In the genomic region with DNA sequence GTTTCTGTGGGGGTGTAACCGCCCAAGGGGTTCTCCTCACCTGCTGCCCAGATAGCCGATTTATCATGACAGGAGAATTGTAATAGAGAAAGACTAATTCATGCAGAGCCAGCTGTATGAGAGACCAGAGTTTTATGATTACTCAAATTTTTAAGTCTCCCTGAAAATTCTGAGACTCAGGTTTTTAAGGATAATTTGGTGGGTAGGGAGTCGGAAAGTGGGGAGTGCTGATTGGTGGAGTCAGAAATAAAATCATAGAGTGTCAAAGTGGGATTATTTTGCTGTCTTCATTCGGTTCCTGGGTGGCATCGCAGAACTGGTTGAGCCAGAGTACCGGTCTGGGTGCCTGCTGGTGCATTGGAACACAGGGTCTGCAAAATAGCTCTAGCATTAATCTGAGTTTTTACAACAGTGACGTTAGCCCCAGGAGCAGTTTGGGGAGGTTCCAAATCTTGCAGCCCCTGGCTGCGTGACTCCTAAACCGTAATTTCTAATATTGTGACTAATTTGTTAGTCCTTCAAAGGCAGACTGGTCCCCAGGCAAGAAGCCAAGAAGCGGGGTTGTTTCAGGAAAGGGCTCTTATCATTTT, we compare ENCODE assay signal across 7 cellular contexts. TPM values are rescaled to one million over a fixed set of nuclear protein-coding genes. Genes with fewer than 3 reads are reported as not detected.
DNase-seq lines count a peak whose midpoint lies in the region; ATAC-seq and TF ChIP-seq lines count a peak whose summit lies in the region.

No MANE protein-coding gene starts in this region.

- peak overlapping the region; percentile 69 for H3K27ac ChIP-seq in GM23248
- H3K27ac ChIP-seq in psoas muscle: no peak overlapping the region
- no peak overlapping the region for H3K27ac ChIP-seq in Karpas-422 (ENCODE audit: low read length)

- H3K4me2 ChIP-seq in GM23248 (ENCODE audit: unreplicated experiment) (peak overlapping the region; percentile 35), Karpas-422 (ENCODE audit: low read depth, low read length, poor library complexity, severe bottlenecking) (no peak overlapping the region)

- H3K36me3 ChIP-seq in GM23248 (ENCODE audit: low read depth) (no peaks in the 10 kb centered on the region), psoas muscle (ENCODE audit: insufficient read depth in 1 of 2, low read depth in 1 of 2) (no peaks in the 10 kb centered on the region), BE2C (no peaks in the 10 kb centered on the region), Karpas-422 (ENCODE audit: insufficient read depth, low read length) (no peaks in the 10 kb centered on the region)

- H2AFZ ChIP-seq in GM23248 (peak overlapping the region; percentile 72), Karpas-422 (ENCODE audit: low read length) (no peak overlapping the region)

- H3K9me2 ChIP-seq in GM23248 (ENCODE audit: insufficient read depth) (no peaks in the 10 kb centered on the region), Karpas-422 (replicated peaks; ENCODE audit: insufficient read depth, low read length) (no peaks in the 10 kb centered on the region)

- H3K9me3 ChIP-seq in GM23248 (ENCODE audit: low read depth): no peaks in the 10 kb centered on the region
- no peaks in the 10 kb centered on the region for H3K9me3 ChIP-seq in psoas muscle
- H3K9me3 ChIP-seq in BE2C: no peaks in the 10 kb centered on the region; the same call in 1 of the 2 replicates
- peaks cover 7% of the 10 kb centered on the region; the same call in 1 of the 2 replicates for H3K9me3 ChIP-seq in Karpas-422 (ENCODE audit: low read length)

- 40 to 41% methylated on average over 10 of the region's 10 CpGs for WGBS in GM23248 (ENCODE audit: low coverage in 1 of 2, low lambda C conversion rate in 2 of 2, missing lambda C conversion rate in 2 of 2), 2 experiments
- 46 to 61% (median 49%) methylated on average over 10 of the region's 10 CpGs for WGBS in psoas muscle, 3 donors

- no peak for ATAC-seq in psoas muscle

- H3F3A ChIP-seq in GM23248 (ENCODE audit: insufficient read depth): peaks cover 27% of the 10 kb centered on the region

- H3K79me2 ChIP-seq in GM23248 (ENCODE audit: insufficient read depth) (no peaks in the 10 kb centered on the region), Karpas-422 (ENCODE audit: low read length) (no peaks in the 10 kb centered on the region)

- intact Hi-C loops in psoas muscle (cut with DNase I): no loop called here

- no peak overlapping the region for H3K4me3 ChIP-seq in GM23248
- no peak overlapping the region for H3K4me3 ChIP-seq in epithelial cell of esophagus (ENCODE audit: low read length)
- no peak overlapping the region for H3K4me3 ChIP-seq in psoas muscle
- H3K4me3 ChIP-seq in BE2C (ENCODE audit: low read depth, low read length): no peak overlapping the region
- no peak overlapping the region for H3K4me3 ChIP-seq in Karpas-422 (ENCODE audit: low read length)

- H3K27me3 ChIP-seq in GM23248 (replicated peaks; ENCODE audit: insufficient read depth) (no peaks in the 10 kb centered on the region), psoas muscle (ENCODE audit: insufficient read depth in 3 of 3, low read length in 2 of 3) (peaks cover 0 to 9% (median 0%) of the 10 kb centered on the region in 3 donors), BE2C (no peaks in the 10 kb centered on the region), Karpas-422 (ENCODE audit: low read length) (no peaks in the 10 kb centered on the region)

- H3K9ac ChIP-seq in GM23248 (peak overlapping the region; percentile 45), Karpas-422 (ENCODE audit: low read length) (no peak overlapping the region)

- H4K20me1 ChIP-seq in GM23248 (ENCODE audit: insufficient read depth): no peaks in the 10 kb centered on the region
- H4K20me1 ChIP-seq in Karpas-422 (ENCODE audit: insufficient read depth, low read depth, low read length): no peaks in the 10 kb centered on the region

- peak; percentile 98 for DNase-seq in GM23248
- DNase-seq in NCI-H226: peak; percentile 95
- peak; percentile 88 for DNase-seq in epithelial cell of esophagus (ENCODE audit: low read depth)
- DNase-seq in psoas muscle: peak; percentile 22 to 29
- no peak for DNase-seq in BE2C
- DNase-seq in NCI-H69 (lab: John Stamatoyannopoulos, UW): no peak
- DNase-seq in Karpas-422: no peak

- in situ Hi-C loops in GM23248 (cut with MboI): no loop called here

- peaks cover 25% of the 10 kb centered on the region for H3K4me1 ChIP-seq in GM23248 (ENCODE audit: insufficient read depth)
- H3K4me1 ChIP-seq in psoas muscle: no peaks in the 10 kb centered on the region
- peaks cover 8% of the 10 kb centered on the region for H3K4me1 ChIP-seq in BE2C
- H3K4me1 ChIP-seq in Karpas-422 (ENCODE audit: low read length): no peaks in the 10 kb centered on the region

- TF ChIP-seq CTCF in epithelial cell of esophagus (IDR thresholded peaks at IDR 0.05; ENCODE audit: insufficient read depth, low read depth, low read length, missing control alignments) (no peak), psoas muscle (IDR thresholded peaks at IDR 0.05) (no peak), BE2C (IDR thresholded peaks at IDR 0.05; ENCODE audit: low read depth, low read length) (no peak)

RNA-seq across cellular contexts. Expression of a gene that starts 32.5 kb away (rescaled TPM):
- total RNA-seq in GM23248 (2014; rRNA removed; shearing (Covaris generic)): not detected in 2 replicates
- polyA plus RNA-seq in GM23248 (2016; fragmentation: Nextera tagmentation; extraction: Ambion mirVana) (not detected in 2 replicates), psoas muscle (not detected)
- not detected for total RNA-seq in psoas muscle
- not detected for polyA plus RNA-seq in BE2C (2012; ENCODE audit: insufficient read depth, insufficient read length, low read depth)
- total RNA-seq in Karpas-422 (2014; rRNA removed; shearing (Covaris generic); ENCODE audit: low replicate concordance): not detected in 2 replicates

RNA-seq across cellular contexts. Expression of a gene that starts 55.0 kb away (rescaled TPM):
- total RNA-seq in GM23248 (2014; rRNA removed; shearing (Covaris generic)): 0.89 and 1.2 TPM in 2 replicates
- polyA plus RNA-seq in GM23248 (2016; fragmentation: Nextera tagmentation; extraction: Ambion mirVana) (2.3 and 3.0 TPM in 2 replicates), psoas muscle (under 1 TPM; 0.18 to 0.98 (median 0.80) TPM)
- 1 to 10 TPM; 1.7 to 2.8 (median 2.5) TPM for total RNA-seq in psoas muscle
- polyA plus RNA-seq in BE2C (2012; ENCODE audit: insufficient read depth, insufficient read length, low read depth): 1.4 TPM
- 0.60 TPM in 1 of 2 replicates, not detected in the other for total RNA-seq in Karpas-422 (2014; rRNA removed; shearing (Covaris generic); ENCODE audit: low replicate concordance)

RNA-seq across cellular contexts. Expression of a gene that starts 58.2 kb away (rescaled TPM):
- not detected in 2 replicates for total RNA-seq in GM23248 (2014; rRNA removed; shearing (Covaris generic))
- polyA plus RNA-seq in GM23248 (2016; fragmentation: Nextera tagmentation; extraction: Ambion mirVana): 0.34 TPM in 1 of 2 replicates, not detected in the other
- total RNA-seq in psoas muscle: not detected
- polyA plus RNA-seq in psoas muscle: under 1 TPM in 1 of 3 donors, not detected in 2; 0.04 TPM
- polyA plus RNA-seq in BE2C (2012; ENCODE audit: insufficient read depth, insufficient read length, low read depth): not detected
- total RNA-seq in Karpas-422 (2014; rRNA removed; shearing (Covaris generic); ENCODE audit: low replicate concordance): not detected in 2 replicates

Comparison
In these comparisons a context has a peak if more than half of its experiments do, and no peak if none do; other contexts are left out.
1. DNase-seq: peak in GM23248 (single experiment), NCI-H226 (single experiment), epithelial cell of esophagus (single experiment) and psoas muscle (2 of 2); none in BE2C (single experiment), NCI-H69 (single experiment) and Karpas-422 (single experiment).